8 cellular contexts compared by ENCODE assay signal in the genomic region with DNA sequence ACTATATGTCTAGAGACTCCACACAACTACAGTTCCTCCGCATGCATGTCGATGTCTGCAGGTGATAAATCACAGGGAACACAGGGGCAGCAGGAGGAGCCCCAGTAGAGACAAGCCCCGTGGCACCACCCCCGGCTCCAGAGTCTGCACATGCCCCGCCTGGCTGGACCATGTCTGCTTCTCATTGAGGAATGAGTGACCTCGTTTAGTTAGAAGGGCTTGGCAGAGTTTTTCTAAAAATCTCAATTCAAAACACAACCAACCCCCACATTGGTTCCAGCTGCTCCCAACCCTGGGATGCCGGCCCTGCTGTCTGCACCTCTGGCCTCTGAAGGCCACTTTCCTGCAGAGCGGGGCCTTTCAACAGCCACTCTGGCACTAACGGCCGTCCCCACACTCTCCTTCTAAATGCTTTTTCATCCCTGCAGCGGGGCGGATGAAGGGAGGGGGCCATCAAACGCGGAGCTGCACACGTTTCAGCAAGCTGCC.
DNase-seq lines count a peak whose midpoint lies in the region; ATAC-seq and TF ChIP-seq lines count a peak whose summit lies in the region.

No MANE protein-coding gene starts in this region.

- H3K4me1 Mint-ChIP-seq in activated naive CD4-positive, alpha-beta T cell treated with anti-CD3 and anti-CD28 coated beads, Interleukin-2, amount 10 ng/mL, durations not matched to agents 7 days and 5 days: peaks cover 22% of the 10 kb centered on the region

- H3K27ac Mint-ChIP-seq in activated naive CD4-positive, alpha-beta T cell treated with anti-CD3 and anti-CD28 coated beads, Interleukin-2, amount 10 ng/mL, durations not matched to agents 7 days and 5 days: no peak overlapping the region

- peak; percentile 65 for DNase-seq in H7
- no peak for DNase-seq in ascending aorta (ENCODE audit: low spot score in 2 of 2)
- DNase-seq in right atrium auricular region (ENCODE audit: low spot score): peak; percentile 69
- no peak for DNase-seq in activated T-cell treated with anti-CD3 and anti-CD28 coated beads, Interleukin-2, amount 50 U/mL, for 1 hour
- DNase-seq in activated naive CD4-positive, alpha-beta T cell treated with anti-CD3 and anti-CD28 coated beads, Interleukin-2, amount 10 ng/mL, durations not matched to agents 7 days and 5 days: no peak
- no peak for DNase-seq in dedifferentiated amniotic fluid mesenchymal stem cell (ENCODE audit: extremely low spot score)

- H3K9ac ChIP-seq in rectal smooth muscle tissue (ENCODE audit: low read length): no peak overlapping the region

- H3K27me3 ChIP-seq in H7 (ENCODE audit: control insufficient read depth, insufficient read depth, low read length): no peaks in the 10 kb centered on the region
- no peaks in the 10 kb centered on the region for H3K27me3 ChIP-seq in ascending aorta
- H3K27me3 ChIP-seq in right atrium auricular region: no peaks in the 10 kb centered on the region
- no peaks in the 10 kb centered on the region for H3K27me3 ChIP-seq in rectal smooth muscle tissue (ENCODE audit: control insufficient read depth, insufficient read depth, low read length)

- H3K9me3 Mint-ChIP-seq in activated naive CD4-positive, alpha-beta T cell treated with anti-CD3 and anti-CD28 coated beads, Interleukin-2, amount 10 ng/mL, durations not matched to agents 7 days and 5 days: no peaks in the 10 kb centered on the region

- no peak overlapping the region for H3K27ac ChIP-seq in ascending aorta
- H3K27ac ChIP-seq in right atrium auricular region: peak overlapping the region; percentile 23 to 51
- peak overlapping the region; percentile 77 for H3K27ac ChIP-seq in rectal smooth muscle tissue (ENCODE audit: low read depth, low read length)

- H3K4me1 ChIP-seq in ascending aorta (peaks cover 0 to 9% of the 10 kb centered on the region in 2 donors), right atrium auricular region (peaks cover 0 to 36% of the 10 kb centered on the region in 2 donors), rectal smooth muscle tissue (ENCODE audit: control insufficient read depth, insufficient read depth, low read length) (peaks cover 50% of the 10 kb centered on the region)

- no peaks in the 10 kb centered on the region for H3K9me3 ChIP-seq in ascending aorta
- no peaks in the 10 kb centered on the region for H3K9me3 ChIP-seq in right atrium auricular region

- ATAC-seq in GM18520 (IDR thresholded peaks at IDR 0.05; ENCODE audit: unreplicated experiment): no peak

- intact Hi-C loops in ascending aorta (cut with DNase I): no loop called here

- CTCF ChIA-PET in activated naive CD4-positive, alpha-beta T cell treated with anti-CD3 and anti-CD28 coated beads, Interleukin-2, amount 10 ng/mL, durations not matched to agents 7 days and 5 days (lab: Charles Lee): interaction anchor here (0.6 kb wide), 1 partner anchor 89 kb away, joined by 3 read pairs; no protein-coding TSS in a partner anchor

- no peak overlapping the region for H3K4me3 Mint-ChIP-seq in activated naive CD4-positive, alpha-beta T cell treated with anti-CD3 and anti-CD28 coated beads, Interleukin-2, amount 10 ng/mL, durations not matched to agents 7 days and 5 days

- H3K36me3 ChIP-seq in H7 (replicated peaks; ENCODE audit: control insufficient read depth, insufficient read depth, low read length): no peaks in the 10 kb centered on the region
- H3K36me3 ChIP-seq in ascending aorta: no peaks in the 10 kb centered on the region
- no peaks in the 10 kb centered on the region for H3K36me3 ChIP-seq in right atrium auricular region
- no peaks in the 10 kb centered on the region for H3K36me3 ChIP-seq in rectal smooth muscle tissue (ENCODE audit: control insufficient read depth, insufficient read depth, low read length)

- H3K4me3 ChIP-seq in H7 (ENCODE audit: insufficient read depth, low read depth, low read length) (no peak overlapping the region), ascending aorta (peak overlapping the region; percentile 23 to 48), right atrium auricular region (peak overlapping the region in 1 of 2 donors; percentile 9), rectal smooth muscle tissue (ENCODE audit: low read length) (peak overlapping the region; percentile 39)

- H3K27me3 Mint-ChIP-seq in activated naive CD4-positive, alpha-beta T cell treated with anti-CD3 and anti-CD28 coated beads, Interleukin-2, amount 10 ng/mL, durations not matched to agents 7 days and 5 days: peaks cover 50% of the 10 kb centered on the region

- no peak for TF ChIP-seq CTCF in ascending aorta (IDR thresholded peaks at IDR 0.05)
- no peak for TF ChIP-seq CTCF in right atrium auricular region (IDR thresholded peaks at IDR 0.05)

- H3K36me3 Mint-ChIP-seq in activated naive CD4-positive, alpha-beta T cell treated with anti-CD3 and anti-CD28 coated beads, Interleukin-2, amount 10 ng/mL, durations not matched to agents 7 days and 5 days: no peaks in the 10 kb centered on the region

Comparison
In these comparisons a context has a peak if more than half of its experiments do, and no peak if none do; other contexts are left out.
1. DNase-seq: peak in H7 (single experiment) and right atrium auricular region (single experiment); none in ascending aorta (0 of 2), activated T-cell treated with anti-CD3 and anti-CD28 coated beads, Interleukin-2, amount 50 U/mL, for 1 hour (single experiment), activated naive CD4-positive, alpha-beta T cell treated with anti-CD3 and anti-CD28 coated beads, Interleukin-2, amount 10 ng/mL, durations not matched to agents 7 days and 5 days (single experiment) and dedifferentiated amniotic fluid mesenchymal stem cell (single experiment).
2. H3K27ac ChIP-seq: peak in right atrium auricular region (2 of 2) and rectal smooth muscle tissue (single experiment); none in ascending aorta (0 of 2).